ENCODE assay signal across 22 cellular contexts in the genomic region with DNA sequence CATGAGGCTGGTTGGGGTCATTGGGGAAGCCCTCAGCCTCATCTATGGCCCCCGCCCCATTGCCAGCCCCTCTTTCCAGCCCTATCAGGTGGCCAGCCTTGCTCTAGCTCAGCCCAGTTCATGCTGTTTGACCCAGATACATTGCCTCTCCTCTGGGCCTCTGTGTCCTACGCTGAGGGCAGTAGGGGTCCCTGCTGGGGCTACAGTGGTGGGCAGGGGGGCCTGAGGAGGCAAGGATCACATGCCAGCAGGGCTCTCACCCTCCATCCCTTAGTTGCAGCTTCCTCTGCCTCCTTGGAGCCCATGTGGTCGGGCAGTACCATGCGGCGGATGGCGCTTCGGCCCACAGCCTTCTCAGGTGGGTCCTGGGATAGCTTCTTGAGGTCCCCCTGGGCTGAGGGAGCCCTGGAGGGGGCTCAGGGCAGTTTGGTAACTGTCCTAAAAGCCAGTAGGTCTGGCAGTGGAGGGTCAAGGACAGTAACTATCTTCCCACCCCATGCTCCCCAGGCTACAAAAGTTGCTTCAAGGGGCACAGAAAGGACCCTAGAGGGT. TPM values are rescaled to one million over a fixed set of nuclear protein-coding genes. Genes with fewer than 3 reads are reported as not detected.
DNase-seq lines count a peak whose midpoint lies in the region; ATAC-seq, FAIRE-seq and TF ChIP-seq lines count a peak whose summit lies in the region.
"Had no signal": no experiment of that assay in that cellular context is flagged by ENCODE, and none has a peak within 500 bp of the region (broad histone marks: within the 10 kb centered on the region; RNA-seq: fewer than 3 reads in every experiment).

No MANE protein-coding gene starts in this region.

- H3K27ac ChIP-seq in right atrium auricular region (peak overlapping the region in 1 of 2 donors; percentile 57), gastroesophageal sphincter (peak overlapping the region in 3 of 4 donors; percentile 41 to 62 (median 58)), sigmoid colon (peak overlapping the region in 3 of 4 donors; percentile 37 to 78 (median 68)), uterus (peak overlapping the region; percentile 43 to 82)
- H3K27ac ChIP-seq: BLaER1, PC-9, SJSA1 had no signal

- intact Hi-C loops in left ventricle myocardium superior (cut with micrococcal nuclease) (no loop called here), sigmoid colon (cut with DNase I) (no loop called here), uterus (cut with DNase I; ENCODE audit: low total_unique reads) (no loop called here), left colon (cut with DNase I, micrococcal nuclease) (no loop called here)

- WGBS in gastroesophageal sphincter (ENCODE audit: low coverage in 1 of 2), 2 donors = no CpG with 5 or more reads among the region's 7 CpGs
- 92% methylated on average over 7 of the region's 7 CpGs for WGBS in sigmoid colon, 2 donors

- H3K27me3 ChIP-seq in right atrium auricular region = no peaks in the 10 kb centered on the region
- no peaks in the 10 kb centered on the region for H3K27me3 ChIP-seq in gastroesophageal sphincter
- no peaks in the 10 kb centered on the region for H3K27me3 ChIP-seq in sigmoid colon
- H3K27me3 ChIP-seq in uterus = no peaks in the 10 kb centered on the region
- H3K27me3 ChIP-seq: BLaER1, SJSA1 had no signal

- TF ChIP-seq EP300 in gastroesophageal sphincter (IDR thresholded peaks at IDR 0.05) (no peak), sigmoid colon (IDR thresholded peaks at IDR 0.05) (no peak)

- H3K4me3 ChIP-seq in right atrium auricular region = no peak overlapping the region
- no peak overlapping the region for H3K4me3 ChIP-seq in gastroesophageal sphincter
- H3K4me3 ChIP-seq in sigmoid colon = no peak overlapping the region
- no peak overlapping the region for H3K4me3 ChIP-seq in uterus
- H3K4me3 ChIP-seq: BLaER1, PC-9, SJSA1 had no signal

- no peak for ATAC-seq in left ventricle myocardium superior
- ATAC-seq in gastroesophageal sphincter = no peak
- ATAC-seq in left colon = no peak
- ATAC-seq: activated CD8-positive, alpha-beta T cell treated with anti-CD3 and anti-CD28 coated beads, Interleukin-2, amount 10 ng/mL, durations not matched to agents 7 days and 5 days; activated T-cell treated with anti-CD3 and anti-CD28 coated beads, Interleukin-2, amount 50 U/mL, for 4 hours; effector memory CD8-positive, alpha-beta T cell; HCT116; WTC11 had no signal

- no peak for FAIRE-seq in urothelium cell line (lab: Jason Lieb, UNC)
- FAIRE-seq: astrocyte had no signal

- H3K4me1 ChIP-seq in right atrium auricular region (peaks cover 0 to 23% of the 10 kb centered on the region in 2 donors), gastroesophageal sphincter (peaks cover 0 to 43% (median 19%) of the 10 kb centered on the region in 3 donors), sigmoid colon (peaks cover 0 to 29% (median 24%) of the 10 kb centered on the region in 4 donors), uterus (peaks cover 0 to 11% of the 10 kb centered on the region in 2 donors)
- H3K4me1 ChIP-seq: BLaER1 had no signal

- peak; percentile 24 for DNase-seq in left ventricle myocardium superior
- no peak for DNase-seq in right atrium auricular region (ENCODE audit: low spot score)
- DNase-seq in sigmoid colon = peak; percentile 60
- DNase-seq in uterus = no peak
- DNase-seq in NCI-H1694 (lab: John Stamatoyannopoulos, UW) = no peak
- DNase-seq in left colon = no peak
- no peak for DNase-seq in urothelium cell line (ENCODE audit: low spot score)
- DNase-seq: activated CD8-positive, alpha-beta T cell treated with anti-CD3 and anti-CD28 coated beads, Interleukin-2, amount 10 ng/mL, durations not matched to agents 7 days and 5 days; activated naive CD4-positive, alpha-beta T cell treated with anti-CD3 and anti-CD28 coated beads, Interleukin-2, amount 50 U/mL, for 16 hours; activated T-cell treated with anti-CD3 and anti-CD28 coated beads, Interleukin-2, amount 50 U/mL, for 4 hours; effector memory CD8-positive, alpha-beta T cell; immature natural killer cell; MM.1S; PC-9 had no signal

- no peaks in the 10 kb centered on the region for H3K9me3 ChIP-seq in right atrium auricular region
- H3K9me3 ChIP-seq in gastroesophageal sphincter = no peaks in the 10 kb centered on the region
- no peaks in the 10 kb centered on the region for H3K9me3 ChIP-seq in sigmoid colon
- H3K9me3 ChIP-seq in uterus = no peaks in the 10 kb centered on the region
- H3K9me3 ChIP-seq: BLaER1, SJSA1 had no signal

- no peak for TF ChIP-seq POLR2A in gastroesophageal sphincter (IDR thresholded peaks at IDR 0.05)
- no peak for TF ChIP-seq POLR2A in sigmoid colon (IDR thresholded peaks at IDR 0.05)
- TF ChIP-seq POLR2A in uterus (IDR thresholded peaks at IDR 0.05) = no peak

- TF ChIP-seq CTCF in right atrium auricular region (IDR thresholded peaks at IDR 0.05) (no peak), gastroesophageal sphincter (IDR thresholded peaks at IDR 0.05) (no peak), sigmoid colon (IDR thresholded peaks at IDR 0.05) (no peak), uterus (IDR thresholded peaks at IDR 0.05) (no peak)

- H3K36me3 ChIP-seq in right atrium auricular region = no peaks in the 10 kb centered on the region
- H3K36me3 ChIP-seq in gastroesophageal sphincter = no peaks in the 10 kb centered on the region
- H3K36me3 ChIP-seq in sigmoid colon = no peaks in the 10 kb centered on the region
- no peaks in the 10 kb centered on the region for H3K36me3 ChIP-seq in uterus
- H3K36me3 ChIP-seq: BLaER1, SJSA1 had no signal

RNA-seq across cellular contexts. Expression of a gene that starts 19.2 kb away (rescaled TPM):
- total RNA-seq in left ventricle myocardium superior (0.40 TPM), right atrium auricular region (under 1 TPM; 0.33 to 0.51 TPM), gastroesophageal sphincter (1 to 10 TPM in 2 of 4 donors, under 1 TPM in 2; 0.15 to 1.5 (median 0.69) TPM), sigmoid colon (1 to 10 TPM in 2 of 4 donors, under 1 TPM in 2; 0.27 to 4.7 (median 1.2) TPM), uterus (10 to 100 TPM in 2 of 4 donors, 1 to 10 TPM in 1, under 1 TPM in 1; under 0.01 to 30.0 (median 10.2) TPM), left colon (1 to 10 TPM; 1.2 to 4.9 TPM)
- 1 to 10 TPM; 3.2 to 5.9 (median 3.6) TPM for polyA plus RNA-seq in sigmoid colon
- total RNA-seq: A673; activated CD8-positive, alpha-beta T cell treated with anti-CD3 and anti-CD28 coated beads, Interleukin-2, amount 10 ng/mL, durations not matched to agents 7 days and 5 days; pulmonary artery endothelial cell had no signal

RNA-seq across cellular contexts. Expression of a gene that starts 42.8 kb away (rescaled TPM):
- 16.6 TPM for total RNA-seq in left ventricle myocardium superior
- 10 to 100 TPM; 16.5 to 23.4 TPM for total RNA-seq in right atrium auricular region
- total RNA-seq in gastroesophageal sphincter = 10 to 100 TPM in 3 of 4 donors, 1 to 10 TPM in 1; 7.2 to 27.7 (median 19.6) TPM
- 10 to 100 TPM; 16.1 to 20.5 (median 18.0) TPM for total RNA-seq in sigmoid colon
- 10 to 100 TPM in 1 of 3 donors, 1 to 10 TPM in 2; 5.4 to 40.7 (median 8.3) TPM for polyA plus RNA-seq in sigmoid colon
- total RNA-seq in uterus = 10 to 100 TPM in 3 of 4 donors, 1 to 10 TPM in 1; 6.5 to 46.6 (median 26.1) TPM
- 10 to 100 TPM; 13.4 to 19.7 TPM for total RNA-seq in left colon

RNA-seq across cellular contexts. Expression of a gene that starts 43.1 kb away (rescaled TPM):
- total RNA-seq in left ventricle myocardium superior = 121 TPM
- 100 to 1,000 TPM; 153 to 179 TPM for total RNA-seq in right atrium auricular region
- total RNA-seq in gastroesophageal sphincter = 100 to 1,000 TPM; 169 to 209 (median 204) TPM
- 100 to 1,000 TPM; 170 to 233 (median 177) TPM for total RNA-seq in sigmoid colon
- 100 to 1,000 TPM in 1 of 3 donors, 10 to 100 TPM in 2; 81.4 to 182 (median 83.5) TPM for polyA plus RNA-seq in sigmoid colon
- 100 to 1,000 TPM; 120 to 221 (median 137) TPM for total RNA-seq in uterus
- total RNA-seq in left colon = 100 to 1,000 TPM; 158 to 192 TPM

Comparison
In these comparisons a context has a peak if more than half of its experiments do, and no peak if none do; other contexts are left out.
1. DNase-seq: peak in left ventricle myocardium superior (single experiment) and sigmoid colon (single experiment); none in right atrium auricular region (single experiment), uterus (0 of 2), NCI-H1694 (single experiment), left colon (0 of 2) and urothelium cell line (single experiment).